Comparison of ENCODE assay signal across 8 cellular contexts in genomic region chr6:157106487-157106886, GRCh38.
DNase-seq lines count a peak whose midpoint lies in the region; ATAC-seq, FAIRE-seq and TF ChIP-seq lines count a peak whose summit lies in the region.
"Had no signal": no experiment of that assay in that cellular context is flagged by ENCODE, and none has a peak within 500 bp of the region (broad histone marks: within the 10 kb centered on the region; RNA-seq: fewer than 3 reads in every experiment).

No MANE protein-coding gene starts in this region.

- no peak for TF ChIP-seq POLR2A in esophagus muscularis mucosa (IDR thresholded peaks at IDR 0.05; ENCODE audit: low read depth)

- no peaks in the 10 kb centered on the region for H3K9me3 ChIP-seq in esophagus muscularis mucosa
- H3K9me3 ChIP-seq: neutrophil had no signal

- 83% methylated on average over 2 of the region's 2 CpGs for WGBS in esophagus muscularis mucosa

- H3K36me3 ChIP-seq in brain microvascular endothelial cell (replicated peaks), result no peaks in the 10 kb centered on the region
- peaks cover 0 to 4% (median 0%) of the 10 kb centered on the region in 4 donors for H3K36me3 ChIP-seq in esophagus muscularis mucosa

- intact Hi-C loops in esophagus muscularis mucosa (cut with DNase I), result no loop called here

- TF ChIP-seq CTCF in brain microvascular endothelial cell (IDR thresholded peaks at IDR 0.05; ENCODE audit: low read depth, low read length, missing control alignments) (no peak), esophagus muscularis mucosa (IDR thresholded peaks at IDR 0.05) (no peak)

- TF ChIP-seq EP300 in esophagus muscularis mucosa (IDR thresholded peaks at IDR 0.05), result no peak

- H3K27ac ChIP-seq in brain microvascular endothelial cell (peak overlapping the region; percentile 94), esophagus muscularis mucosa (replicated peaks in 1 of 4) (peak overlapping the region in 2 of 4 donors; percentile 8 to 63)
- H3K27ac ChIP-seq: neutrophil had no signal

- H3K27me3 ChIP-seq in brain microvascular endothelial cell (replicated peaks), result no peaks in the 10 kb centered on the region
- H3K27me3 ChIP-seq in esophagus muscularis mucosa, result no peaks in the 10 kb centered on the region
- H3K27me3 ChIP-seq: neutrophil had no signal

- in situ Hi-C loops in brain microvascular endothelial cell (cut with HindIII; ENCODE audit: low pct_ligation_motif_present, low sequenced_read_pairs), result no loop called here

- no peak for FAIRE-seq in HTR-8/SVneo (lab: Jason Lieb, UNC)

- H3K4me3 ChIP-seq in brain microvascular endothelial cell (ENCODE audit: low read depth, low read length) (no peak overlapping the region), esophagus muscularis mucosa (no peak overlapping the region)

- DNase-seq in EL, result peak; percentile 66
- peak; percentile 68 for DNase-seq in HTR-8/SVneo (ENCODE audit: insufficient read length, low spot score)
- DNase-seq in brain microvascular endothelial cell, result peak; percentile 74
- DNase-seq in myocyte (ENCODE audit: low read depth), result peak; percentile 74
- no peak for DNase-seq in esophagus muscularis mucosa (ENCODE audit: extremely low spot score)

- ATAC-seq in HG02852 (IDR thresholded peaks at IDR 0.05; ENCODE audit: unreplicated experiment) (no peak), GM21737 (IDR thresholded peaks at IDR 0.05; ENCODE audit: unreplicated experiment) (no peak)

- H3K4me1 ChIP-seq in esophagus muscularis mucosa, result peaks cover 17 to 36% (median 30%) of the 10 kb centered on the region in 4 donors
